ENCODE assay signal across 10 cellular contexts in the genomic region with DNA sequence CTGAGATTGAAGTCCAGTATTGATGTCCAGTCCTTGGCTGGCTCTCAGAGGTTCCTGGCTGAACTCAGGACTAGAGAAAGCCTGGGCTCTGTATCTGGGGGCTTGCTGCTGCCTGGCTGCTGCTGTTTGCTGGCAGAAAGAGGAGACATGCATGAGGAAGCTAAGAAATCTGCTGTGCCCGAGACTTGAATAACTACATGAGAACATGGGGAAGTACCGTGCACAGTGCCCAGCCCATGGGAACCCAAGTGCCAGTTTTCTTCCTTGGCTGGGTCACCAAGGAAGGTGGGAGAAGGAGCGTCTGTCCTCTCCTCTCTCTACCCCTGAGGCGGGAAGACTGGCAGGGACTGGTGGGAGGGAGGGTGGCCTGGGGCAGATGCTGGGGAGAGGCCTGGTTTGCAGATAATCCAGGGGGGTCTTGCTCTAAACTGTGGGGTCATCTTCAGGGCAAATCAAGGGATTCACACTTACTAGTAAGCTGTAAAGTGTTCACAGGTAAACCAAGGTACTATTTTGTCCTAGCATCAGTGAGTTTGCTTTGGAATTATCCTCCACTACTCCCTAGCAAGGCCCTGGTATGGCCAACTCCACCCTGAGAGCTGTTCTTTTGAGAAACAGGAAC. TPM values are rescaled to one million over a fixed set of nuclear protein-coding genes. Genes with fewer than 3 reads are reported as not detected.
DNase-seq lines count a peak whose midpoint lies in the region; ATAC-seq, FAIRE-seq and TF ChIP-seq lines count a peak whose summit lies in the region.
"Had no signal": no experiment of that assay in that cellular context is flagged by ENCODE, and none has a peak within 500 bp of the region (broad histone marks: within the 10 kb centered on the region; RNA-seq: fewer than 3 reads in every experiment).

No MANE protein-coding gene starts in this region.

- TF ChIP-seq POLR2A in GM12891 (IDR thresholded peaks at IDR 0.05; ENCODE audit: low read depth, low read length) = no peak

- CTCF ChIA-PET in RWPE1 (lab: Yijun Ruan, JAX) = interaction anchor here (0.6 to 1.3 kb wide), 2 partner anchors 10 to 969 kb away, joined by 3 to 4 read pairs; no protein-coding TSS in a partner anchor

- peak overlapping the region; percentile 37; the same call in 1 of the 2 replicates for H3K27ac ChIP-seq in RWPE1

- POLR2A ChIA-PET in RWPE1 (lab: Yijun Ruan, JAX; ENCODE audit: low non-redundant PET) = no interaction called here

- DNase-seq in GM12891 (ENCODE audit: insufficient read length, low spot score) (no peak), RWPE1 (ENCODE audit: low spot score) (no peak), germinal center (ENCODE audit: low spot score) (peak; percentile 83), renal cortical epithelial cell (ENCODE audit: low read depth) (peak; percentile 61), inferior parietal cortex (ENCODE audit: extremely low spot score) (no peak), SK-N-DZ (ENCODE audit: low spot score) (no peak)
- no peak for DNase-seq in stimulated activated naive CD4-positive, alpha-beta T cell (lab: John Stamatoyannopoulos, UW)
- DNase-seq: cortex of kidney, SW 1271 had no signal

- ATAC-seq in GM21717 (IDR thresholded peaks at IDR 0.05; ENCODE audit: unreplicated experiment) = no peak

- FAIRE-seq in GM12891 (lab: Jason Lieb, UNC) = peak; percentile 85

- TF ChIP-seq CTCF in RWPE1 (conservative IDR thresholded peaks at IDR 0.05; ENCODE audit: low read depth) = no peak

TF ChIP-seq in GM12891, 5 proteins besides CTCF, POLR2A, EP300 and RAD21:
- TF ChIP-seq POU2F2 (IDR thresholded peaks at IDR 0.05; ENCODE audit: low read depth, low read length) (no peak), SPI1 (IDR thresholded peaks at IDR 0.05; ENCODE audit: low read depth, low read length) (no peak), PAX5 (IDR thresholded peaks at IDR 0.05; ENCODE audit: insufficient read depth, low read length, severe bottlenecking) (no peak), POLR2AphosphoS5 (IDR thresholded peaks at IDR 0.05; ENCODE audit: low read depth, low read length) (no peak), TAF1 (IDR thresholded peaks at IDR 0.05; ENCODE audit: low read depth, low read length) (no peak)
TF ChIP-seq in GM12891: peak in this region for 0.

RNA-seq across cellular contexts. Expression of gene ZFP36L1, which starts 13.8 kb away (rescaled TPM):
- 48.8 TPM for polyA plus RNA-seq in GM12891 (2012; ENCODE audit: low read depth, missing spikeins)
- 158 and 462 TPM in 2 replicates for total RNA-seq in renal cortical epithelial cell
- 1.4 and 3.7 TPM in 2 replicates for polyA plus RNA-seq in SK-N-DZ (2014; cell fraction: cytosol; rRNA removed)
- 0.45 and 0.78 TPM in 2 replicates for polyA plus RNA-seq in SK-N-DZ (2014; cell fraction: nucleus; rRNA removed)

Comparison
In these comparisons a context has a peak if more than half of its experiments do, and no peak if none do; other contexts are left out.
1. DNase-seq: peak in germinal center (single experiment) and renal cortical epithelial cell (single experiment); none in GM12891 (single experiment), RWPE1 (single experiment), stimulated activated naive CD4-positive, alpha-beta T cell (0 of 6), inferior parietal cortex (single experiment) and SK-N-DZ (single experiment).